In the genomic region with DNA sequence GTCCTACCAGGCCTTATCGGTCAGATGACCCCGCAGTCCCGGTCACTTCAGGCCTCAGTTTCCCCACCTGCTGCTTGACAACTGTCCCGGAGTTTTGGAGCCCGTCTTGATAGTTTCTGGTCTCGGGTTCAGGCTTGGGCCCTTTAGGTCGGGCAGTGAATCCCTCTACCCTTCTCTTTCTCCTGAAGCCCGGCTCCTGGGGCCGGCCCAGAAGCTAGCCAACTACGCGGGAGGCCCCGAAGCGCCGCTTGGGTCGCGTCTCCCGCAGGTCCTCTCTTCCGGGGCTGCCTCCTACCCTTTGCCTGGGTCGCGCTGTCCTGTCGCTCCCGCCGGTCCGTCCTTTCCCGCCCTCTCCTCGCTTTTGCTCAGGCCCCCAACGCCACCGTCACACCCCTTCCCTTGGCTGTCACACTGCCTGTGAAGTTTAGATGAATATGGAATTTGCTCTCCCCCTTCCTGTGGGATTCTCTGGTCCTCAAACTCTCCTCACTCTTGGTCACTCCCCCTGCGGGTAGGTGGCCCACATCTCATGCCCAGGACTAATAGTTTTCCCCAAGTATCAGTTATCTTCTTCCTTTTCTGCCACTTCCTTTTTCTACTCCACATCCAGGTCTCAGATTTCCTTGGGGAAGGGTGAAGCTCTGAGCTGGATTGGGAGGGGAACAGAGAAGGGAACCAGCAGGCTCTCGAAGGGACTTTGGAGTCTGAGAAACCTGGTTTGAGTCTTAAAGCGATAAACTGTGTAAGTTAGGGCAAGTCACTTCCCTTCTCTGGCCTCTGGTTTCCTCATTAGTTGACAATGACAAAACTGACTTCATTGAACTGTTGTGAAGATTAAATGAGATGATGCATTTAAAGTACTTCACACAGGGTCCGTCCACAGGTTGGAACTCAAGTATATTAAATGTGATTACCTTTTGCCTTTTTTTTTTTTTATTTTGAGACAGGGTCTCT, we compare ENCODE assay signal across 8 cellular contexts. TPM values are rescaled to one million over a fixed set of nuclear protein-coding genes. Genes with fewer than 3 reads are reported as not detected.
DNase-seq lines count a peak whose midpoint lies in the region; ATAC-seq, FAIRE-seq and TF ChIP-seq lines count a peak whose summit lies in the region.

No MANE protein-coding gene starts in this region.

- in situ Hi-C loops in astrocyte of the cerebellum (cut with HindIII; ENCODE audit: low sequenced_read_pairs) = no loop called here

- H3K36me3 ChIP-seq in keratinocyte (ENCODE audit: control insufficient read depth in 2 of 2, extremely low read depth in 1 of 2, insufficient read depth in 2 of 2, low read length in 2 of 2) = peaks cover 31 to 48% of the 10 kb centered on the region in 2 experiments

- ATAC-seq in stimulated activated naive CD8-positive, alpha-beta T cell treated with anti-CD3 and anti-CD28 coated beads, Interleukin-15, amount 100 ng/mL, for 72 hours = no peak
- no peak for ATAC-seq in GM19467 (IDR thresholded peaks at IDR 0.05; ENCODE audit: unreplicated experiment)

- DNase-seq in NCI-H82 (lab: John Stamatoyannopoulos, UW) (peak; percentile 38), NCI-H82 treated with DMSO at 0.1 percent for 48 hours (lab: John Stamatoyannopoulos, UW; ENCODE audit: unreplicated experiment) (no peak), NCI-H146 (lab: John Stamatoyannopoulos, UW) (peak; percentile 33), astrocyte of the cerebellum (ENCODE audit: low read depth) (no peak), keratinocyte (ENCODE audit: low read depth, low spot score) (no peak), NCI-H2029 treated with DMSO at 0.1 percent for 48 hours (lab: John Stamatoyannopoulos, UW) (no peak)
- no peak for DNase-seq in stimulated activated naive CD8-positive, alpha-beta T cell treated with anti-CD3 and anti-CD28 coated beads, Interleukin-15, amount 100 ng/mL, for 72 hours

- peak overlapping the region; percentile 64 for H3K4me3 ChIP-seq in astrocyte of the cerebellum (ENCODE audit: low read depth, low read length)
- H3K4me3 ChIP-seq in keratinocyte (ENCODE audit: control insufficient read depth in 2 of 3, extremely low read depth in 1 of 3, insufficient read depth in 2 of 3, low read depth in 1 of 3, low read length in 3 of 3) = peak overlapping the region; percentile 85 to 93 (median 91)

- TF ChIP-seq CTCF in astrocyte of the cerebellum (IDR thresholded peaks at IDR 0.05; ENCODE audit: low read depth, low read length, missing control alignments) (peak; percentile 36), keratinocyte (optimal IDR thresholded peaks at IDR 0.05 in 1 of 3, IDR thresholded peaks at IDR 0.05 in 1 of 3, conservative IDR thresholded peaks at IDR 0.05 in 1 of 3; ENCODE audit: extremely low read depth in 1 of 3, insufficient read depth in 2 of 3, low read length in 3 of 3) (peak in 2 of 3 experiments; percentile 13 to 28)

- H4K20me1 ChIP-seq in keratinocyte (ENCODE audit: control insufficient read depth, extremely low read depth, insufficient read depth, low read length) = peaks cover 10% of the 10 kb centered on the region

- peak overlapping the region; percentile 87 for H3K27ac ChIP-seq in keratinocyte (ENCODE audit: control insufficient read depth, insufficient read depth, low read length)

- peak overlapping the region; percentile 90 to 95 for H3K4me3 Mint-ChIP-seq in stimulated activated naive CD8-positive, alpha-beta T cell treated with anti-CD3 and anti-CD28 coated beads, Interleukin-15, amount 100 ng/mL, for 72 hours

- H3K79me2 ChIP-seq in keratinocyte (ENCODE audit: control insufficient read depth, insufficient read depth, low read length) = peaks cover 32% of the 10 kb centered on the region

- peak overlapping the region; percentile 23 for H2AFZ ChIP-seq in keratinocyte (ENCODE audit: control insufficient read depth, low read length)

- peaks cover 54% of the 10 kb centered on the region for H3K4me1 Mint-ChIP-seq in stimulated activated naive CD8-positive, alpha-beta T cell treated with anti-CD3 and anti-CD28 coated beads, Interleukin-15, amount 100 ng/mL, for 72 hours

- peak overlapping the region; percentile 94 to 96 for H3K27ac Mint-ChIP-seq in stimulated activated naive CD8-positive, alpha-beta T cell treated with anti-CD3 and anti-CD28 coated beads, Interleukin-15, amount 100 ng/mL, for 72 hours

- H3K4me2 ChIP-seq in keratinocyte (ENCODE audit: control insufficient read depth, extremely low read depth, insufficient read depth, low read depth, low read length) = peak overlapping the region; percentile 95

- dilution Hi-C loops in keratinocyte (cut with MboI; ENCODE audit: extremely low pct_ligation_motif_present, low sequenced_read_pairs) = no loop called here

- FAIRE-seq in keratinocyte (lab: Jason Lieb, UNC) = no peak

- H3K27me3 ChIP-seq in keratinocyte (ENCODE audit: control insufficient read depth, extremely low read depth, insufficient read depth, low read length) = no peaks in the 10 kb centered on the region

- no peaks in the 10 kb centered on the region for H3K9me3 Mint-ChIP-seq in stimulated activated naive CD8-positive, alpha-beta T cell treated with anti-CD3 and anti-CD28 coated beads, Interleukin-15, amount 100 ng/mL, for 72 hours

- H3K27me3 Mint-ChIP-seq in stimulated activated naive CD8-positive, alpha-beta T cell treated with anti-CD3 and anti-CD28 coated beads, Interleukin-15, amount 100 ng/mL, for 72 hours = no peaks in the 10 kb centered on the region

- peak overlapping the region; percentile 88 for H3K9ac ChIP-seq in keratinocyte (ENCODE audit: control insufficient read depth, extremely low read depth, insufficient read depth, low read length)

- H3K9me1 ChIP-seq in keratinocyte (ENCODE audit: control insufficient read depth, extremely low read depth, insufficient read depth, low read length) = no peaks in the 10 kb centered on the region

- H3K4me1 ChIP-seq in keratinocyte (ENCODE audit: control insufficient read depth, extremely low read depth, insufficient read depth, low read length) = peaks cover 9% of the 10 kb centered on the region

- H3K9me3 ChIP-seq in keratinocyte (ENCODE audit: control insufficient read depth, low read depth, low read length) = no peaks in the 10 kb centered on the region

RNA-seq across cellular contexts. Expression of gene RAB1B, which starts 0.8 kb away (rescaled TPM):
- 133 to 213 TPM (median 187 TPM) in 3 replicates for polyA plus RNA-seq in keratinocyte
- polyA plus RNA-seq in keratinocyte (2011; ENCODE audit: low read depth) = 32.5 TPM
- 168 and 252 TPM in 2 replicates for polyA plus RNA-seq in keratinocyte (2011; cell fraction: cytosol; rRNA removed)
- 97.2 and 127 TPM in 2 replicates for polyA plus RNA-seq in keratinocyte (2011; cell fraction: nucleus; rRNA removed)
- polyA plus RNA-seq in keratinocyte (2012; ENCODE audit: low replicate concordance) = 124 and 188 TPM in 2 replicates
- 180 to 340 TPM (median 274 TPM) in 3 replicates for polyA minus RNA-seq in keratinocyte
- polyA minus RNA-seq in keratinocyte (2011; cell fraction: cytosol; rRNA and poly(A)+ RNA removed) = 317 TPM
- polyA minus RNA-seq in keratinocyte (2011; cell fraction: nucleus; rRNA and poly(A)+ RNA removed) = 40.3 and 43.4 TPM in 2 replicates

RNA-seq across cellular contexts. Expression of gene CNIH2, which starts 8.7 kb away (rescaled TPM):
- 0.17 to 0.25 TPM (median 0.18 TPM) in 3 replicates for polyA plus RNA-seq in keratinocyte
- polyA plus RNA-seq in keratinocyte (2011; ENCODE audit: low read depth) = not detected
- 0.12 TPM in 2 replicates for polyA plus RNA-seq in keratinocyte (2011; cell fraction: cytosol; rRNA removed)
- 1.0 and 1.4 TPM in 2 replicates for polyA plus RNA-seq in keratinocyte (2011; cell fraction: nucleus; rRNA removed)
- 1.2 TPM in 1 of 2 replicates, not detected in the other for polyA plus RNA-seq in keratinocyte (2012; ENCODE audit: low replicate concordance)
- polyA minus RNA-seq in keratinocyte = 0.64 TPM in 1 of 3 replicates, not detected in the others
- polyA minus RNA-seq in keratinocyte (2011; cell fraction: cytosol; rRNA and poly(A)+ RNA removed) = not detected
- polyA minus RNA-seq in keratinocyte (2011; cell fraction: nucleus; rRNA and poly(A)+ RNA removed) = not detected in 2 replicates

RNA-seq across cellular contexts. Expression of gene KLC2, which starts 11.7 kb away (rescaled TPM):
- 9.3 to 19.1 TPM (median 14.1 TPM) in 3 replicates for polyA plus RNA-seq in keratinocyte
- 46.2 TPM for polyA plus RNA-seq in keratinocyte (2011; ENCODE audit: low read depth)
- 6.9 and 16.8 TPM in 2 replicates for polyA plus RNA-seq in keratinocyte (2011; cell fraction: cytosol; rRNA removed)
- 25.7 and 31.7 TPM in 2 replicates for polyA plus RNA-seq in keratinocyte (2011; cell fraction: nucleus; rRNA removed)
- 13.6 and 32.3 TPM in 2 replicates for polyA plus RNA-seq in keratinocyte (2012; ENCODE audit: low replicate concordance)
- 12.3 to 63.4 TPM (median 14.1 TPM) in 3 replicates for polyA minus RNA-seq in keratinocyte
- polyA minus RNA-seq in keratinocyte (2011; cell fraction: cytosol; rRNA and poly(A)+ RNA removed) = 36.4 TPM
- polyA minus RNA-seq in keratinocyte (2011; cell fraction: nucleus; rRNA and poly(A)+ RNA removed) = 20.2 and 20.9 TPM in 2 replicates

RNA-seq across cellular contexts. Expression of gene YIF1A, which starts 19.7 kb away (rescaled TPM):
- polyA plus RNA-seq in keratinocyte = 80.3 to 157 TPM (median 87.5 TPM) in 3 replicates
- 14.7 TPM for polyA plus RNA-seq in keratinocyte (2011; ENCODE audit: low read depth)
- polyA plus RNA-seq in keratinocyte (2011; cell fraction: cytosol; rRNA removed) = 96.1 and 149 TPM in 2 replicates
- polyA plus RNA-seq in keratinocyte (2011; cell fraction: nucleus; rRNA removed) = 96.2 and 108 TPM in 2 replicates
- polyA plus RNA-seq in keratinocyte (2012; ENCODE audit: low replicate concordance) = 106 and 137 TPM in 2 replicates
- polyA minus RNA-seq in keratinocyte = 111 to 173 TPM (median 122 TPM) in 3 replicates
- polyA minus RNA-seq in keratinocyte (2011; cell fraction: cytosol; rRNA and poly(A)+ RNA removed) = 246 TPM
- 43.4 and 45.8 TPM in 2 replicates for polyA minus RNA-seq in keratinocyte (2011; cell fraction: nucleus; rRNA and poly(A)+ RNA removed)

RNA-seq across cellular contexts. Expression of gene TMEM151A, which starts 22.5 kb away (rescaled TPM):
- polyA plus RNA-seq in keratinocyte = 0.05 to 0.18 TPM in 2 of 3 replicates, not detected in the other
- not detected for polyA plus RNA-seq in keratinocyte (2011; ENCODE audit: low read depth)
- polyA plus RNA-seq in keratinocyte (2011; cell fraction: cytosol; rRNA removed) = 0.05 and 0.16 TPM in 2 replicates
- 0.22 and 0.40 TPM in 2 replicates for polyA plus RNA-seq in keratinocyte (2011; cell fraction: nucleus; rRNA removed)
- 0.08 TPM in 1 of 2 replicates, not detected in the other for polyA plus RNA-seq in keratinocyte (2012; ENCODE audit: low replicate concordance)
- 0.23 TPM in 1 of 3 replicates, not detected in the others for polyA minus RNA-seq in keratinocyte
- polyA minus RNA-seq in keratinocyte (2011; cell fraction: cytosol; rRNA and poly(A)+ RNA removed) = not detected
- polyA minus RNA-seq in keratinocyte (2011; cell fraction: nucleus; rRNA and poly(A)+ RNA removed) = 0.31 and 0.32 TPM in 2 replicates

Comparison
In these comparisons a context has a peak if more than half of its experiments do, and no peak if none do; other contexts are left out.
1. DNase-seq: peak in NCI-H82 (single experiment) and NCI-H146 (single experiment); none in NCI-H82 treated with DMSO at 0.1 percent for 48 hours (single experiment), astrocyte of the cerebellum (single experiment), keratinocyte (single experiment), stimulated activated naive CD8-positive, alpha-beta T cell treated with anti-CD3 and anti-CD28 coated beads, Interleukin-15, amount 100 ng/mL, for 72 hours (0 of 2) and NCI-H2029 treated with DMSO at 0.1 percent for 48 hours (single experiment).